18 cellular contexts compared by ENCODE assay signal in the genomic region with DNA sequence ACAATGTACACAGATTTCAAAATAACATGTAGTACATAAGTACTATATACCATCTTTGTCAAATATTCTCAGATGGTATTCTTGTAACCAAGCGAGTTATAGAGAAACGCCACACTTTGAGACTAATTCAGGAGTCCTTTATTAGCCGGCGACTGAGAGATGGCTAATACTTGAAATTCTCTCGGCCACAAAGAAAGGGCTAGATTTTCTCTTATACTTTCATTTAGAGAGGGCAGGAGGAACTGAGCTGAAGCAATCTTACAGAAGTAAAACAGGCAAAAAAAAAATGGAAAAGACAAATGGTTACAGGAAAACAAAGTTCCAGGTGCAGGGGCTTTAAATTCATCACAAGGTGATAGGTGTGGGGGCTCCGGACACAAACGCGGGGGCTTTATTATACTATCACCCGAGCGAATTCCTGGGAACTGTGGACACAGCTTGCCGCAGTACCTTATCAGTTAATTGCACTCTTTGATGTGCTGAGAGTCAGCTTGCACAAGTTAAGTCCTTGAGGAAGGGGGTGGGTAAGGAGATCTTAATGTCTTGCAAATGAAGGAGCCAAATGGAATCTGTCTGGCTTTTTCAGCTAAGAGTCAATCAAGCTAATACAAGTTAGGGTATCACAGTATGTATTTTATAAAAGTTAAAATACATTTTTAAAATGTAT.
DNase-seq lines count a peak whose midpoint lies in the region; ATAC-seq and TF ChIP-seq lines count a peak whose summit lies in the region.
"Had no signal": no experiment of that assay in that cellular context is flagged by ENCODE, and none has a peak within 500 bp of the region (broad histone marks: within the 10 kb centered on the region; RNA-seq: fewer than 3 reads in every experiment).

No MANE protein-coding gene starts in this region.

- no CpG with 5 or more reads among the region's 11 CpGs for WGBS in IMR-90 (ENCODE audit: extremely low coverage in 2 of 2, insufficient read length in 1 of 2), 2 experiments
- 21 to 28% methylated on average over 11 of the region's 11 CpGs for WGBS in upper lobe of left lung, 2 donors

- no peaks in the 10 kb centered on the region for H3K9me1 ChIP-seq in IMR-90 (ENCODE audit: insufficient read depth, low read length)

- H4K20me1 ChIP-seq in IMR-90 (ENCODE audit: insufficient read depth, low read length) = no peaks in the 10 kb centered on the region

- peak; percentile 4 for DNase-seq in IMR-90
- peak; percentile 25 for DNase-seq in WERI-Rb-1
- peak; percentile 15 for DNase-seq in iPS-NIHi7 (ENCODE audit: extremely low spot score)
- peak in 1 of 2 donors; percentile 38 for DNase-seq in upper lobe of left lung
- no peak for DNase-seq in activated CD4-positive, CD25-positive, alpha-beta regulatory T cell treated with anti-CD3 and anti-CD28 coated beads, Interleukin-2, amount 50 U/mL, for 72 hours
- no peak for DNase-seq in Ammon's horn (ENCODE audit: low spot score)
- DNase-seq: activated CD4-positive, alpha-beta T cell treated with anti-CD3 and anti-CD28 coated beads for 36 hours; activated CD8-positive, alpha-beta memory T cell treated with anti-CD3 and anti-CD28 coated beads, Interleukin-2, amount 10 ng/mL, durations not matched to agents 7 days and 5 days; activated naive CD8-positive, alpha-beta T cell treated with anti-CD3 and anti-CD28 coated beads, Interleukin-2, amount 10 ng/mL, durations not matched to agents 7 days and 5 days; dorsolateral prefrontal cortex; gastrocnemius medialis; MG63; NCI-H187; NCI-H510A treated with DMSO at 0.1 percent for 48 hours; SHP77 treated with DMSO at 0.1 percent for 48 hours; sigmoid colon had no signal

- no TSS peak for BruUV-seq in IMR-90 (replicated peaks; lab: Mats Ljungman, UMichigan)

- H3K4me1 ChIP-seq in IMR-90 (ENCODE audit: control insufficient read depth, insufficient read depth, low read length) (no peaks in the 10 kb centered on the region), upper lobe of left lung (no peaks in the 10 kb centered on the region)
- H3K4me1 ChIP-seq: gastrocnemius medialis, sigmoid colon had no signal

- H2AK5ac ChIP-seq in IMR-90 (ENCODE audit: low read depth, low read length) = no peak overlapping the region

- H3K23ac ChIP-seq in IMR-90 (ENCODE audit: low read depth, low read length) = no peak overlapping the region

- no peak overlapping the region for H2BK5ac ChIP-seq in IMR-90 (ENCODE audit: low read depth, low read length, poor library complexity, severe bottlenecking)

- no peak overlapping the region for H3K18ac ChIP-seq in IMR-90 (ENCODE audit: low read depth, low read length)

- H3K27ac ChIP-seq in IMR-90 (ENCODE audit: insufficient read depth, low read length) (no peak overlapping the region), WERI-Rb-1 (no peak overlapping the region), upper lobe of left lung (peak overlapping the region in 1 of 4 donors; percentile 9)
- H3K27ac ChIP-seq: dorsolateral prefrontal cortex, gastrocnemius medialis, sigmoid colon had no signal

- intact Hi-C loops in IMR-90 (cut with micrococcal nuclease) = no loop called here

- no peak for TF ChIP-seq CTCF in IMR-90 (conservative IDR thresholded peaks at IDR 0.05; ENCODE audit: low read depth, low read length)
- no peak for TF ChIP-seq CTCF in WERI-Rb-1 (IDR thresholded peaks at IDR 0.05; ENCODE audit: low read depth, low read length)
- no peak for TF ChIP-seq CTCF in upper lobe of left lung (IDR thresholded peaks at IDR 0.05)

- H3K36me3 ChIP-seq in IMR-90 (ENCODE audit: control insufficient read depth, insufficient read depth, low read length) (no peaks in the 10 kb centered on the region), WERI-Rb-1 (no peaks in the 10 kb centered on the region), upper lobe of left lung (no peaks in the 10 kb centered on the region)
- H3K36me3 ChIP-seq: gastrocnemius medialis, MG63, sigmoid colon had no signal

- H3K9me3 ChIP-seq in IMR-90 (ENCODE audit: control insufficient read depth, insufficient read depth, low read length) (no peaks in the 10 kb centered on the region), WERI-Rb-1 (ENCODE audit: severe bottlenecking) (no peaks in the 10 kb centered on the region), upper lobe of left lung (no peaks in the 10 kb centered on the region)
- H3K9me3 ChIP-seq: gastrocnemius medialis, MG63, sigmoid colon had no signal

- H3K56ac ChIP-seq in IMR-90 (ENCODE audit: extremely low read depth, insufficient read depth, low read length) = no peak overlapping the region

- no peak overlapping the region for H2AK9ac ChIP-seq in IMR-90 (replicated peaks; ENCODE audit: low read depth, low read length, poor library complexity)

- no peak overlapping the region for H2BK120ac ChIP-seq in IMR-90 (ENCODE audit: low read depth, low read length)

- TF ChIP-seq RAD21 in IMR-90 (IDR thresholded peaks at IDR 0.05; ENCODE audit: low read length) = no peak

- dilution Hi-C loops in IMR-90 (cut with HindIII; ENCODE audit: low sequenced_read_pairs, unreplicated experiment) = no loop called here

- H3K4me3 ChIP-seq in IMR-90 (ENCODE audit: insufficient read depth, low read depth, low read length) = no peak overlapping the region
- no peak overlapping the region for H3K4me3 ChIP-seq in WERI-Rb-1 (ENCODE audit: low read depth, low read length)
- H3K4me3 ChIP-seq in upper lobe of left lung = peak overlapping the region in 3 of 4 donors; percentile 23 to 38 (median 29)
- H3K4me3 ChIP-seq: dorsolateral prefrontal cortex, gastrocnemius medialis, MG63, sigmoid colon had no signal

- no peak overlapping the region for H3K4ac ChIP-seq in IMR-90 (ENCODE audit: low read depth, low read length)

- no peak overlapping the region for H4K8ac ChIP-seq in IMR-90 (ENCODE audit: low read depth in 2 of 2, low read length in 2 of 2)

- H2AFZ ChIP-seq in IMR-90 (replicated peaks; ENCODE audit: low read length, poor library complexity) = no peak overlapping the region

- POLR2A ChIA-PET in IMR-90 (lab: Charles Lee; ENCODE audit: unreplicated experiment) = no interaction called here

- no peak overlapping the region for H3K14ac ChIP-seq in IMR-90 (replicated peaks; ENCODE audit: low read depth, low read length)

- H3K9ac ChIP-seq in IMR-90 (ENCODE audit: low read depth, low read length) = no peak overlapping the region

- no peak overlapping the region for H2BK15ac ChIP-seq in IMR-90 (ENCODE audit: low read depth, low read length)

- no peaks in the 10 kb centered on the region for H3K79me1 ChIP-seq in IMR-90 (ENCODE audit: low read depth in 1 of 2, low read length in 2 of 2)

- no peak overlapping the region for H3K4me2 ChIP-seq in IMR-90 (ENCODE audit: low read depth, low read length)

- H3K27me3 ChIP-seq in IMR-90 (ENCODE audit: control insufficient read depth, insufficient read depth, low read length) (no peaks in the 10 kb centered on the region), WERI-Rb-1 (ENCODE audit: insufficient read depth, low read depth, severe bottlenecking) (no peaks in the 10 kb centered on the region), upper lobe of left lung (no peaks in the 10 kb centered on the region)
- H3K27me3 ChIP-seq: gastrocnemius medialis, MG63, sigmoid colon had no signal

- no peak for ATAC-seq in IMR-90 (ENCODE audit: low read depth)
- ATAC-seq in upper lobe of left lung (ENCODE audit: low FRiP score in 2 of 2) = peak; percentile 34 to 51
- no peak for ATAC-seq in HG02588 (IDR thresholded peaks at IDR 0.05; ENCODE audit: unreplicated experiment)
- ATAC-seq: activated CD4-positive, alpha-beta T cell treated with anti-CD3 and anti-CD28 coated beads for 36 hours; activated CD8-positive, alpha-beta memory T cell treated with anti-CD3 and anti-CD28 coated beads, Interleukin-2, amount 10 ng/mL, durations not matched to agents 7 days and 5 days; activated T-helper 17 cell treated with anti-CD3 and anti-CD28 coated beads, Interleukin-2, amount 50 U/mL, for 72 hours; gastrocnemius medialis had no signal

- H4K91ac ChIP-seq in IMR-90 (ENCODE audit: insufficient read depth, low read depth, low read length) = no peak overlapping the region

- CTCF ChIA-PET in IMR-90 (lab: Yijun Ruan, JAX) = interaction anchor here (0.7 kb wide), 1 partner anchor 251 kb away, joined by 5 read pairs; no protein-coding TSS in a partner anchor

- no peak overlapping the region for H4K5ac ChIP-seq in IMR-90 (ENCODE audit: low read depth, low read length)

- TF ChIP-seq POLR2A in IMR-90 (IDR thresholded peaks at IDR 0.05; ENCODE audit: low read depth, low read length) (no peak), upper lobe of left lung (IDR thresholded peaks at IDR 0.05) (no peak)

- TF ChIP-seq EP300 in upper lobe of left lung (IDR thresholded peaks at IDR 0.05) = peak in 1 of 4 donors; percentile 30

- H2BK20ac ChIP-seq in IMR-90 (ENCODE audit: low read depth, low read length) = no peak overlapping the region

- in situ Hi-C loops in IMR-90 (cut with MboI; ENCODE audit: low sequenced_read_pairs) = no loop called here

TF ChIP-seq in IMR-90, 13 proteins besides CTCF, POLR2A, EP300 and RAD21:
- TF ChIP-seq MAZ (IDR thresholded peaks at IDR 0.05; ENCODE audit: borderline replicate concordance, low read depth, low read length) = no peak
TF ChIP-seq in IMR-90: peak in this region for 0.

Comparison
In these comparisons a context has a peak if more than half of its experiments do, and no peak if none do; other contexts are left out.
1. ATAC-seq: peak in upper lobe of left lung (2 of 2); none in IMR-90 (single experiment) and HG02588 (single experiment).
2. DNase-seq: peak in IMR-90 (single experiment), WERI-Rb-1 (single experiment) and iPS-NIHi7 (single experiment); none in activated CD4-positive, CD25-positive, alpha-beta regulatory T cell treated with anti-CD3 and anti-CD28 coated beads, Interleukin-2, amount 50 U/mL, for 72 hours (single experiment) and Ammon's horn (single experiment).
3. H3K4me3 ChIP-seq: peak in upper lobe of left lung (3 of 4); none in IMR-90 (single experiment) and WERI-Rb-1 (single experiment).